8 cellular contexts compared by ENCODE assay signal in genomic region chr6:43247115-43247999, GRCh38. TPM values are rescaled to one million over a fixed set of nuclear protein-coding genes. Genes with fewer than 3 reads are reported as not detected.
DNase-seq lines count a peak whose midpoint lies in the region; ATAC-seq and TF ChIP-seq lines count a peak whose summit lies in the region.

No MANE protein-coding gene starts in this region.

- H3K27me3 Mint-ChIP-seq in CD8-positive, alpha-beta memory T cell, result peaks cover 10 to 15% of the 10 kb centered on the region in 2 donors
- peaks cover 23% of the 10 kb centered on the region in 2 donors for H3K27me3 Mint-ChIP-seq in natural killer cell (ENCODE audit: low read depth in 2 of 2)
- peaks cover 14 to 23% of the 10 kb centered on the region in 2 donors for H3K27me3 Mint-ChIP-seq in stimulated activated naive B cell treated with anti-CD40 and anti-IgM and Interleukin-4, amounts not matched to agents 10 μg/mL and 1 μg/mL and 100 μg/mL, for 72 hours

- ATAC-seq in GM21367 (IDR thresholded peaks at IDR 0.05; ENCODE audit: unreplicated experiment) (peak; percentile 79), PC-3 (peak; percentile 97), natural killer cell (peak; percentile 87 to 90 (median 88))
- peak; percentile 91 to 94 for ATAC-seq in stimulated activated naive B cell treated with anti-CD40 and anti-IgM and Interleukin-4, amounts not matched to agents 10 μg/mL and 1 μg/mL and 100 μg/mL, for 72 hours (replicated peaks)

- H3K36me3 Mint-ChIP-seq in CD8-positive, alpha-beta memory T cell, result no peaks in the 10 kb centered on the region
- no peaks in the 10 kb centered on the region for H3K36me3 Mint-ChIP-seq in natural killer cell
- H3K36me3 Mint-ChIP-seq in stimulated activated naive B cell treated with anti-CD40 and anti-IgM and Interleukin-4, amounts not matched to agents 10 μg/mL and 1 μg/mL and 100 μg/mL, for 72 hours, result no peaks in the 10 kb centered on the region

- H2AFZ ChIP-seq in PC-3 (ENCODE audit: low read length), result peak overlapping the region; percentile 80

- H3K27me3 ChIP-seq in CD8-positive, alpha-beta memory T cell (ENCODE audit: insufficient read depth, low read length, poor library complexity, severe bottlenecking), result peaks cover 28% of the 10 kb centered on the region
- H3K27me3 ChIP-seq in PC-3 (ENCODE audit: low read length), result peaks cover 21% of the 10 kb centered on the region

- H3K4me3 Mint-ChIP-seq in CD8-positive, alpha-beta memory T cell, result peak overlapping the region; percentile 86 to 93 (median 89)
- peak overlapping the region; percentile 84 for H3K4me3 Mint-ChIP-seq in natural killer cell
- H3K4me3 Mint-ChIP-seq in stimulated activated naive B cell treated with anti-CD40 and anti-IgM and Interleukin-4, amounts not matched to agents 10 μg/mL and 1 μg/mL and 100 μg/mL, for 72 hours, result peak overlapping the region; percentile 86 to 91

- H3K4me2 ChIP-seq in PC-3 (ENCODE audit: low read length), result peak overlapping the region; percentile 83

- peak overlapping the region; percentile 79 to 95 (median 90) for H3K27ac Mint-ChIP-seq in CD8-positive, alpha-beta memory T cell
- peak overlapping the region; percentile 62 to 92 for H3K27ac Mint-ChIP-seq in natural killer cell
- peak overlapping the region; percentile 90 for H3K27ac Mint-ChIP-seq in stimulated activated naive B cell treated with anti-CD40 and anti-IgM and Interleukin-4, amounts not matched to agents 10 μg/mL and 1 μg/mL and 100 μg/mL, for 72 hours

- H3K9me2 ChIP-seq in PC-3 (replicated peaks; ENCODE audit: low read length), result no peaks in the 10 kb centered on the region

- peak; percentile 66 to 85 (median 70) for DNase-seq in CD8-positive, alpha-beta memory T cell
- DNase-seq in HUDEP-2 (lab: John Stamatoyannopoulos, UW; ENCODE audit: unreplicated experiment in 76 of 76) (peak in 53 of 76 experiments; percentile 16 to 77 (median 48)), PC-3 (peak; percentile 67), fibroblast of pulmonary artery (ENCODE audit: low read depth) (peak; percentile 31), natural killer cell (peak; percentile 53)
- peak; percentile 54 to 61 for DNase-seq in activated T-helper 1 cell treated with anti-CD3 and anti-CD28 coated beads, Interleukin-2, amount 50 U/mL, for 16 hours (ENCODE audit: low read depth in 1 of 2, low spot score in 1 of 2)
- DNase-seq in stimulated activated naive B cell treated with anti-CD40 and anti-IgM and Interleukin-4, amounts not matched to agents 10 μg/mL and 1 μg/mL and 100 μg/mL, for 72 hours, result peak; percentile 82

- BruUV-seq in PC-3 (replicated peaks; lab: Mats Ljungman, UMichigan), result no TSS peak

- H3K79me2 ChIP-seq in PC-3 (ENCODE audit: low read length), result no peaks in the 10 kb centered on the region

- POLR2A ChIA-PET in CD8-positive, alpha-beta memory T cell (lab: Charles Lee), result interaction anchor here (0.5 to 1.5 kb wide), 4 partner anchors 9 to 800 kb away, joined by 3 to 9 read pairs (median 3); no protein-coding TSS in a partner anchor
- POLR2A ChIA-PET in PC-3 (lab: Charles Lee; ENCODE audit: unreplicated experiment), result no interaction called here

- TF ChIP-seq CTCF in PC-3 (conservative IDR thresholded peaks at IDR 0.05; ENCODE audit: low read depth, low read length), result no peak
- TF ChIP-seq CTCF in fibroblast of pulmonary artery (IDR thresholded peaks at IDR 0.05; ENCODE audit: low read length, missing control alignments), result no peak
- TF ChIP-seq CTCF in natural killer cell (IDR thresholded peaks at IDR 0.05), result no peak

- H4K20me1 ChIP-seq in PC-3 (ENCODE audit: low read length), result no peaks in the 10 kb centered on the region

- CTCF ChIA-PET in CD8-positive, alpha-beta memory T cell (lab: Charles Lee), result interaction anchor here (0.6 to 1.9 kb wide), 5 partner anchors 16 to 72 kb away, joined by 3 to 12 read pairs (median 3); partner anchors contain the start of gene DNPH1
- CTCF ChIA-PET in PC-3 (lab: Charles Lee), result no interaction called here

- H3K27ac ChIP-seq in CD8-positive, alpha-beta memory T cell (ENCODE audit: low read depth, low read length), result peak overlapping the region; percentile 35
- no peak overlapping the region for H3K27ac ChIP-seq in PC-3 (ENCODE audit: low read length)

- peaks cover 12% of the 10 kb centered on the region for H3K4me1 ChIP-seq in CD8-positive, alpha-beta memory T cell (ENCODE audit: insufficient read depth, low read length)
- 0 out of 2 replicates have a peak, but pooled peaks cover 7% of the 10 kb centered on the region for H3K4me1 ChIP-seq in PC-3 (ENCODE audit: insufficient read depth, low read length)

- H3K9me3 ChIP-seq in CD8-positive, alpha-beta memory T cell (ENCODE audit: low read length), result no peaks in the 10 kb centered on the region
- no peaks in the 10 kb centered on the region for H3K9me3 ChIP-seq in PC-3 (ENCODE audit: low read length)

- H3K4me3 ChIP-seq in CD8-positive, alpha-beta memory T cell (ENCODE audit: low read length), result peak overlapping the region; percentile 87
- H3K4me3 ChIP-seq in PC-3 (ENCODE audit: low read length) (peak overlapping the region; percentile 56), fibroblast of pulmonary artery (replicated peaks; ENCODE audit: low read depth, low read length) (peak overlapping the region; percentile 34)

- intact Hi-C loops in PC-3 (cut with micrococcal nuclease), result no loop called here
- intact Hi-C loops in natural killer cell (cut with micrococcal nuclease), result no loop called here

- H3K4me1 Mint-ChIP-seq in CD8-positive, alpha-beta memory T cell, result peaks cover 10 to 19% (median 13%) of the 10 kb centered on the region in 3 donors
- H3K4me1 Mint-ChIP-seq in natural killer cell, result peaks cover 9 to 13% of the 10 kb centered on the region in 2 donors
- peaks cover 17 to 31% of the 10 kb centered on the region in 2 donors for H3K4me1 Mint-ChIP-seq in stimulated activated naive B cell treated with anti-CD40 and anti-IgM and Interleukin-4, amounts not matched to agents 10 μg/mL and 1 μg/mL and 100 μg/mL, for 72 hours

- no peaks in the 10 kb centered on the region for H3K9me3 Mint-ChIP-seq in CD8-positive, alpha-beta memory T cell
- no peaks in the 10 kb centered on the region for H3K9me3 Mint-ChIP-seq in natural killer cell
- no peaks in the 10 kb centered on the region for H3K9me3 Mint-ChIP-seq in stimulated activated naive B cell treated with anti-CD40 and anti-IgM and Interleukin-4, amounts not matched to agents 10 μg/mL and 1 μg/mL and 100 μg/mL, for 72 hours

- H3F3A ChIP-seq in PC-3 (ENCODE audit: low read length, unreplicated experiment), result no peaks in the 10 kb centered on the region

- no peaks in the 10 kb centered on the region for H3K36me3 ChIP-seq in CD8-positive, alpha-beta memory T cell (ENCODE audit: insufficient read depth, low read length)
- H3K36me3 ChIP-seq in PC-3 (ENCODE audit: low read depth, low read length), result no peaks in the 10 kb centered on the region

- no peak overlapping the region for H3K9ac ChIP-seq in PC-3 (ENCODE audit: low read length)

RNA-seq across cellular contexts. Expression of gene TTBK1, which starts 4.1 kb away (rescaled TPM):
- 1 to 10 TPM; 1.1 to 1.2 TPM for total RNA-seq in CD8-positive, alpha-beta memory T cell
- not detected for polyA plus RNA-seq in CD8-positive, alpha-beta memory T cell
- total RNA-seq in PC-3 (2014; rRNA removed), result not detected in 2 replicates
- total RNA-seq in natural killer cell, result under 1 TPM in 1 of 3 donors, not detected in 2; 0.07 TPM

RNA-seq across cellular contexts. Expression of gene DNPH1, which starts 18.1 kb away (rescaled TPM):
- 10 to 100 TPM; 68.2 to 68.3 TPM for total RNA-seq in CD8-positive, alpha-beta memory T cell
- 80.0 TPM for polyA plus RNA-seq in CD8-positive, alpha-beta memory T cell
- 128 and 176 TPM in 2 replicates for total RNA-seq in PC-3 (2014; rRNA removed)
- total RNA-seq in natural killer cell, result 10 to 100 TPM in 1 of 3 donors, 1 to 10 TPM in 2; 6.1 to 10.2 (median 8.0) TPM

RNA-seq across cellular contexts. Expression of gene SLC22A7, which starts 50.7 kb away (rescaled TPM):
- total RNA-seq in CD8-positive, alpha-beta memory T cell, result not detected
- not detected for polyA plus RNA-seq in CD8-positive, alpha-beta memory T cell
- total RNA-seq in PC-3 (2014; rRNA removed), result not detected in 2 replicates
- total RNA-seq in natural killer cell, result not detected

Comparison
In these comparisons a context has a peak if more than half of its experiments do, and no peak if none do; other contexts are left out.
1. DNase-seq: peak in every context shown above with its lines; median percentile 82 in stimulated activated naive B cell treated with anti-CD40 and anti-IgM and Interleukin-4, amounts not matched to agents 10 μg/mL and 1 μg/mL and 100 μg/mL, for 72 hours; 70 in CD8-positive, alpha-beta memory T cell; 67 in PC-3; 58 in activated T-helper 1 cell treated with anti-CD3 and anti-CD28 coated beads, Interleukin-2, amount 50 U/mL, for 16 hours; 53 in natural killer cell; 48 in HUDEP-2; 31 in fibroblast of pulmonary artery.
2. H3K4me3 ChIP-seq: peak in every context shown above with its lines; median percentile 87 in CD8-positive, alpha-beta memory T cell; 56 in PC-3; 34 in fibroblast of pulmonary artery.
3. RNA of gene DNPH1, which starts 18.1 kb away (total RNA-seq): 128 to 176 TPM in PC-3 and 68.2 to 68.3 TPM in CD8-positive, alpha-beta memory T cell; 6.1 to 10.2 TPM in natural killer cell; every median in the first group is over 4 times any median in the second.
4. Peak in every context shown above with its lines, with median percentiles within 50 percentile points of each other: H3K27ac Mint-ChIP-seq, H3K4me3 Mint-ChIP-seq and ATAC-seq.